8 cellular contexts compared by ENCODE assay signal in the genomic region with DNA sequence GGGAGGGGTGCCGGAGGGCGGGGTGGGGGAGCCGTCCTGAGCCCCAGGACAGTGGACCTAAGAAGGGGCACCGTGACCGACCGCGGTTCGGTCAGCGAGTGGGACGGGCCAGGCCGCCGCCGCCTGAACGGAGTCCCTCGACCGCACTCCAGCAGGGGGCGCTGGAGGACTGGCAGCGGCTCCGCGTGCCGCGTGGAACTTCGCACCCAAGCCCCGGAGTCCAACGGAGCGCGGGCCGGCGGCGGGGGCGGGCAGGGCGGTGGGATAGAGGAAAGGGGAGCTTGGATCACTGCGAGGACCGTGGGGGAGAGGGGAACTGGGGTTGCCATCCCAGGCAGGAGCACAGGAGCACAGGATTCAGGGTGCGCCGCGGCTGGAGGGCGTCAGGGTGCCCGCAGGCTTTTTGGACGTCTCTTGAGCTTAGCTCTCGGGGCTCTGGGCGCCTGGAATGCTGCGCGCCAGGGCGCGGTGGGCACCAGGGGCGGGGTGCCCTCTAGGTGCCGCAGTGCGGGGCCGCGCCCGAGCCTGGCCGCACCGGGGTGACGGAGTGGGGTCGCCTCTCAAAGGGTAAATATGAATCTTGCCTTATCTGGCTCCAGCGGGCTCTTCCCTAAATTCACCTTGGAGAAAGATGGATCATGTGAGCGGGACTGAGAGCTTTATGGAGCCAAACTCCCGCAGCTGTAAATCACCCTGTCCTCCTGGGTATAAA. TPM values are rescaled to one million over a fixed set of nuclear protein-coding genes. Genes with fewer than 3 reads are reported as not detected.
A peak's percentile ranks its signal among the peaks of the same experiment; 100 is the strongest.
DNase-seq lines count a peak whose midpoint lies in the region; TF ChIP-seq lines count a peak whose summit lies in the region.

No MANE protein-coding gene starts in this region.

- H3K4me3 ChIP-seq in HAP-1: peak overlapping the region; percentile 37

- in situ Hi-C loops in HAP-1 (cut with MboI; ENCODE audit: low sequenced_read_pairs): loop anchor here (10.0 kb wide), 1 partner anchor 491 kb away; no protein-coding TSS in a partner anchor

- H3K9me3 ChIP-seq in HAP-1: no peaks in the 10 kb centered on the region

- H3K4me1 ChIP-seq in HAP-1: no peaks in the 10 kb centered on the region; the same call in 1 of the 2 replicates

- H3K27me3 ChIP-seq in HAP-1 (ENCODE audit: low read depth): peaks cover 43% of the 10 kb centered on the region

- DNase-seq in AG09319 (ENCODE audit: extremely low read depth, low read depth) (no peak), HAP-1 (ENCODE audit: low spot score in 2 of 2) (peak in 1 of 2 experiments; percentile 82), SK-N-DZ (ENCODE audit: low spot score) (peak; percentile 43), head of caudate nucleus (peak in 40 of 42 donors; percentile 11 to 85 (median 58)), posterior vena cava (ENCODE audit: low spot score) (peak; percentile 92), ureter (ENCODE audit: low spot score) (peak; percentile 67), RKO (ENCODE audit: low spot score) (no peak)
- peak; percentile 73 for DNase-seq in activated naive CD4-positive, alpha-beta T cell treated with Interleukin-2 at 50 U/mL for 16 hours

- TF ChIP-seq CTCF in AG09319 (IDR thresholded peaks at IDR 0.05; ENCODE audit: low read depth, low read length): peak; percentile 48

- intact Hi-C loops in head of caudate nucleus (cut with DNase I): no loop called here
- intact Hi-C loops in posterior vena cava (cut with DNase I): no loop called here

- no peaks in the 10 kb centered on the region for H3K36me3 ChIP-seq in HAP-1 (replicated peaks)

RNA-seq across cellular contexts. Expression of a gene that starts 0.4 kb away (rescaled TPM):
- not detected in 2 replicates for polyA plus RNA-seq in SK-N-DZ (2014; cell fraction: cytosol; rRNA removed)
- not detected in 2 replicates for polyA plus RNA-seq in SK-N-DZ (2014; cell fraction: nucleus; rRNA removed)
- total RNA-seq in posterior vena cava (not detected), ureter (not detected)

RNA-seq across cellular contexts. Expression of a gene that starts 0.6 kb away (rescaled TPM):
- 0.40 TPM in 1 of 2 replicates, not detected in the other for polyA plus RNA-seq in SK-N-DZ (2014; cell fraction: cytosol; rRNA removed)
- polyA plus RNA-seq in SK-N-DZ (2014; cell fraction: nucleus; rRNA removed): not detected in 2 replicates
- total RNA-seq in posterior vena cava (not detected), ureter (1.4 TPM)

RNA-seq across cellular contexts. Expression of a gene that starts 12.0 kb away (rescaled TPM):
- polyA plus RNA-seq in SK-N-DZ (2014; cell fraction: cytosol; rRNA removed): not detected in 2 replicates
- not detected in 2 replicates for polyA plus RNA-seq in SK-N-DZ (2014; cell fraction: nucleus; rRNA removed)
- not detected for total RNA-seq in posterior vena cava
- not detected for total RNA-seq in ureter

RNA-seq across cellular contexts. Expression of a gene that starts 30.3 kb away (rescaled TPM):
- polyA plus RNA-seq in SK-N-DZ (2014; cell fraction: cytosol; rRNA removed): not detected in 2 replicates
- not detected in 2 replicates for polyA plus RNA-seq in SK-N-DZ (2014; cell fraction: nucleus; rRNA removed)
- total RNA-seq in posterior vena cava (not detected), ureter (7.3 TPM)

RNA-seq across cellular contexts. Expression of a gene that starts 48.9 kb away (rescaled TPM):
- 1.5 and 4.5 TPM in 2 replicates for polyA plus RNA-seq in SK-N-DZ (2014; cell fraction: cytosol; rRNA removed)
- 10.2 and 20.4 TPM in 2 replicates for polyA plus RNA-seq in SK-N-DZ (2014; cell fraction: nucleus; rRNA removed)
- total RNA-seq in posterior vena cava (10 to 100 TPM; 11.7 to 13.0 TPM), ureter (78.1 TPM)

Comparison
In these comparisons a context has a peak if more than half of its experiments do, and no peak if none do; other contexts are left out.
1. DNase-seq: peak in SK-N-DZ (single experiment), activated naive CD4-positive, alpha-beta T cell treated with Interleukin-2 at 50 U/mL for 16 hours (single experiment), head of caudate nucleus (40 of 42), posterior vena cava (single experiment) and ureter (single experiment); none in AG09319 (single experiment) and RKO (single experiment).